ENCODE assay signal across 26 cellular contexts in genomic region chr11:27254744-27255446, GRCh38.
A peak's percentile ranks its signal among the peaks of the same experiment; 100 is the strongest.
DNase-seq lines count a peak whose midpoint lies in the region; ATAC-seq and TF ChIP-seq lines count a peak whose summit lies in the region.
"Had no signal": no experiment of that assay in that cellular context is flagged by ENCODE, and none has a peak within 500 bp of the region (broad histone marks: within the 10 kb centered on the region; RNA-seq: fewer than 3 reads in every experiment).

No MANE protein-coding gene starts in this region.

- DNase-seq in GM03348 (ENCODE audit: low spot score) (peak; percentile 57), amniotic stem cell (lab: John Stamatoyannopoulos, UW) (peak; percentile 11), fibroblast of mammary gland (ENCODE audit: low read depth) (peak; percentile 50), non-pigmented ciliary epithelial cell (ENCODE audit: low read depth) (peak; percentile 71), neuronal stem cell (ENCODE audit: low spot score) (no peak)
- DNase-seq in CD8-positive, alpha-beta memory T cell = no peak
- DNase-seq: activated naive CD8-positive, alpha-beta T cell treated with anti-CD3 and anti-CD28 coated beads for 36 hours; BE2C; caudate nucleus; mesendoderm; naive thymus-derived CD8-positive, alpha-beta T cell; NCI-H1105; NCI-H524 treated with DMSO at 0.1 percent for 48 hours; stimulated activated CD4-positive, alpha-beta T cell treated with anti-CD3 and anti-CD28 coated beads, Interleukin-2, amount 100 ng/mL, for 48 hours; stimulated activated naive CD8-positive, alpha-beta T cell treated with anti-CD3 and anti-CD28 coated beads, Interleukin-15, amount 100 ng/mL, for 72 hours; SW 1271; upper lobe of left lung had no signal

- CTCF ChIA-PET in CD8-positive, alpha-beta memory T cell (lab: Charles Lee) = no interaction called here

- H3K4me2 ChIP-seq in neuronal stem cell (ENCODE audit: insufficient read depth, low read length, poor library complexity, severe bottlenecking) = no peak overlapping the region
- H3K4me2 ChIP-seq: hepatocyte had no signal

- peaks cover 4 to 25% of the 10 kb centered on the region in 2 donors for H3K27me3 Mint-ChIP-seq in CD8-positive, alpha-beta memory T cell
- H3K27me3 Mint-ChIP-seq: progenitor cell of endocrine pancreas had no signal

- no peak overlapping the region for H3K27ac Mint-ChIP-seq in CD8-positive, alpha-beta memory T cell
- H3K27ac Mint-ChIP-seq: activated naive CD8-positive, alpha-beta T cell treated with anti-CD3 and anti-CD28 coated beads for 36 hours; activated T-helper 1 cell treated with anti-CD3 and anti-CD28 coated beads, Interleukin-12 subunit alpha, Interleukin-12 subunit beta, Interleukin-2, Interleukin-4 antibody, amounts not matched to agents 30 ng/mL and 10 ng/mL and 1 ng/mL, durations not matched to agents 14 hours and 24 hours and 36 hours; naive thymus-derived CD8-positive, alpha-beta T cell; progenitor cell of endocrine pancreas; stimulated activated naive CD8-positive, alpha-beta T cell treated with anti-CD3 and anti-CD28 coated beads, Interleukin-15, amount 100 ng/mL, for 72 hours had no signal

- H2BK120ac ChIP-seq in neuronal stem cell (ENCODE audit: low read depth, low read length) = no peak overlapping the region

- no peak overlapping the region for H3K27ac ChIP-seq in neuronal stem cell (replicated peaks; ENCODE audit: low read length)
- H3K27ac ChIP-seq in CD8-positive, alpha-beta memory T cell (ENCODE audit: low read depth, low read length) = no peak overlapping the region
- H3K27ac ChIP-seq: esophagus muscularis mucosa, RWPE1, upper lobe of left lung had no signal

- H3K36me3 Mint-ChIP-seq in CD8-positive, alpha-beta memory T cell = no peaks in the 10 kb centered on the region
- H3K36me3 Mint-ChIP-seq: activated naive CD8-positive, alpha-beta T cell treated with anti-CD3 and anti-CD28 coated beads for 36 hours; naive thymus-derived CD8-positive, alpha-beta T cell had no signal

- no peak overlapping the region for H2BK12ac ChIP-seq in neuronal stem cell (ENCODE audit: low read length)

- no CpG with 5 or more reads among the region's 1 CpG for WGBS in neuronal stem cell (ENCODE audit: extremely low coverage in 2 of 2, insufficient read length in 2 of 2, insufficient replicate concordance in 1 of 2), 2 donors

- no peaks in the 10 kb centered on the region for H3K4me1 Mint-ChIP-seq in CD8-positive, alpha-beta memory T cell
- H3K4me1 Mint-ChIP-seq: activated naive CD8-positive, alpha-beta T cell treated with anti-CD3 and anti-CD28 coated beads for 36 hours; naive thymus-derived CD8-positive, alpha-beta T cell; stimulated activated naive CD8-positive, alpha-beta T cell treated with anti-CD3 and anti-CD28 coated beads, Interleukin-15, amount 100 ng/mL, for 72 hours had no signal

- ATAC-seq in HG03354 (IDR thresholded peaks at IDR 0.05; ENCODE audit: poor library complexity, severe bottlenecking, unreplicated experiment) (no peak), HG03135 (IDR thresholded peaks at IDR 0.05; ENCODE audit: unreplicated experiment) (no peak)
- ATAC-seq: GM12878; naive thymus-derived CD8-positive, alpha-beta T cell; stimulated activated naive CD8-positive, alpha-beta T cell treated with anti-CD3 and anti-CD28 coated beads, Interleukin-15, amount 100 ng/mL, for 72 hours had no signal

- H3K4me3 ChIP-seq in fibroblast of mammary gland (ENCODE audit: control insufficient read depth, low read depth, low read length) (no peak overlapping the region), neuronal stem cell (ENCODE audit: low read length in 2 of 2) (no peak overlapping the region)
- no peak overlapping the region for H3K4me3 ChIP-seq in CD8-positive, alpha-beta memory T cell (ENCODE audit: low read length)
- H3K4me3 ChIP-seq: esophagus muscularis mucosa, GM12878, hepatocyte, skin epidermis, upper lobe of left lung had no signal

- no peak overlapping the region for H2BK5ac ChIP-seq in neuronal stem cell (ENCODE audit: low read length)

- peaks cover 0 to 4% (median 0%) of the 10 kb centered on the region in 5 donors for H3K9me3 Mint-ChIP-seq in CD8-positive, alpha-beta memory T cell
- H3K9me3 Mint-ChIP-seq: activated naive CD8-positive, alpha-beta T cell treated with anti-CD3 and anti-CD28 coated beads for 36 hours; activated T-helper 1 cell treated with anti-CD3 and anti-CD28 coated beads, Interleukin-12 subunit alpha, Interleukin-12 subunit beta, Interleukin-2, Interleukin-4 antibody, amounts not matched to agents 30 ng/mL and 10 ng/mL and 1 ng/mL, durations not matched to agents 14 hours and 24 hours and 36 hours had no signal

- H3K36me3 ChIP-seq in neuronal stem cell (replicated peaks in 1 of 2; ENCODE audit: control insufficient read depth in 2 of 2, insufficient read depth in 2 of 2, low read length in 2 of 2) = no peaks in the 10 kb centered on the region
- H3K36me3 ChIP-seq in CD8-positive, alpha-beta memory T cell (ENCODE audit: insufficient read depth, low read length) = no peaks in the 10 kb centered on the region
- H3K36me3 ChIP-seq: BE2C, esophagus muscularis mucosa, upper lobe of left lung had no signal

- no peak overlapping the region for H2BK15ac ChIP-seq in neuronal stem cell (ENCODE audit: low read length)

- no peak overlapping the region for H4K91ac ChIP-seq in neuronal stem cell (ENCODE audit: low read depth, low read length, poor library complexity)

- H3K27me3 ChIP-seq in neuronal stem cell (ENCODE audit: control insufficient read depth in 3 of 3, insufficient read depth in 3 of 3, low read depth in 1 of 3, low read length in 3 of 3) = peaks cover 0 to 6% (median 0%) of the 10 kb centered on the region in 3 experiments
- H3K27me3 ChIP-seq in CD8-positive, alpha-beta memory T cell (ENCODE audit: insufficient read depth, low read length, poor library complexity, severe bottlenecking) = no peaks in the 10 kb centered on the region
- H3K27me3 ChIP-seq: BE2C, esophagus muscularis mucosa, hepatocyte, upper lobe of left lung had no signal

- POLR2A ChIA-PET in CD8-positive, alpha-beta memory T cell (lab: Charles Lee) = no interaction called here

- H4K8ac ChIP-seq in neuronal stem cell (ENCODE audit: low read depth, low read length) = no peak overlapping the region

- H3K79me1 ChIP-seq in neuronal stem cell (ENCODE audit: low read depth, low read length) = no peaks in the 10 kb centered on the region

- no peak for TF ChIP-seq CTCF in fibroblast of mammary gland (conservative IDR thresholded peaks at IDR 0.05; ENCODE audit: control insufficient read depth, insufficient read depth, low read depth, low read length)

- no peaks in the 10 kb centered on the region for H3K9me3 ChIP-seq in neuronal stem cell (replicated peaks in 1 of 2; ENCODE audit: control insufficient read depth in 2 of 2, insufficient read depth in 1 of 2, low read depth in 1 of 2, low read length in 2 of 2)
- H3K9me3 ChIP-seq in CD8-positive, alpha-beta memory T cell (ENCODE audit: low read length) = no peaks in the 10 kb centered on the region
- H3K9me3 ChIP-seq: BE2C, esophagus muscularis mucosa, upper lobe of left lung had no signal

- H3K9ac ChIP-seq in neuronal stem cell (ENCODE audit: low read depth, low read length, poor library complexity) = no peak overlapping the region

- no peak overlapping the region for H3K18ac ChIP-seq in neuronal stem cell (ENCODE audit: low read length)

- H3K4me3 Mint-ChIP-seq in CD8-positive, alpha-beta memory T cell = no peak overlapping the region
- H3K4me3 Mint-ChIP-seq: activated naive CD8-positive, alpha-beta T cell treated with anti-CD3 and anti-CD28 coated beads for 36 hours; activated T-helper 1 cell treated with anti-CD3 and anti-CD28 coated beads, Interleukin-12 subunit alpha, Interleukin-12 subunit beta, Interleukin-2, Interleukin-4 antibody, amounts not matched to agents 30 ng/mL and 10 ng/mL and 1 ng/mL, durations not matched to agents 14 hours and 24 hours and 36 hours; naive thymus-derived CD8-positive, alpha-beta T cell; stimulated activated naive CD8-positive, alpha-beta T cell treated with anti-CD3 and anti-CD28 coated beads, Interleukin-15, amount 100 ng/mL, for 72 hours had no signal

- no peak overlapping the region for H2AK5ac ChIP-seq in neuronal stem cell (ENCODE audit: low read depth, low read length)

- no peak overlapping the region for H2AFZ ChIP-seq in neuronal stem cell (ENCODE audit: low read length)
- H2AFZ ChIP-seq: hepatocyte had no signal

- no peak overlapping the region for H3K14ac ChIP-seq in neuronal stem cell (ENCODE audit: low read length)

- H3K4me1 ChIP-seq in neuronal stem cell (ENCODE audit: control insufficient read depth in 2 of 2, insufficient read depth in 1 of 2, low read depth in 1 of 2, low read length in 2 of 2) = no peaks in the 10 kb centered on the region
- H3K4me1 ChIP-seq in CD8-positive, alpha-beta memory T cell (ENCODE audit: insufficient read depth, low read length) = no peaks in the 10 kb centered on the region
- H3K4me1 ChIP-seq: BE2C, upper lobe of left lung had no signal

- no peak overlapping the region for H3K23ac ChIP-seq in neuronal stem cell (ENCODE audit: low read depth, low read length, poor library complexity)

- H3K4ac ChIP-seq in neuronal stem cell (ENCODE audit: low read length) = no peak overlapping the region

Comparison
In these comparisons a context has a peak if more than half of its experiments do, and no peak if none do; other contexts are left out.
1. DNase-seq: peak in GM03348 (single experiment), amniotic stem cell (single experiment), fibroblast of mammary gland (single experiment) and non-pigmented ciliary epithelial cell (single experiment); none in neuronal stem cell (single experiment) and CD8-positive, alpha-beta memory T cell (0 of 5).